ENCODE assay signal across 8 cellular contexts in genomic region chrX:68822641-68823410, GRCh38. TPM values are rescaled to one million over a fixed set of nuclear protein-coding genes. Genes with fewer than 3 reads are reported as not detected.
A peak's percentile ranks its signal among the peaks of the same experiment; 100 is the strongest.
DNase-seq lines count a peak whose midpoint lies in the region; FAIRE-seq and TF ChIP-seq lines count a peak whose summit lies in the region.
"Had no signal": no experiment of that assay in that cellular context is flagged by ENCODE, and none has a peak within 500 bp of the region (broad histone marks: within the 10 kb centered on the region; RNA-seq: fewer than 3 reads in every experiment).

No MANE protein-coding gene starts in this region.

- H3K4me3 ChIP-seq in coronary artery (no peak overlapping the region), mesenchymal stem cell (ENCODE audit: insufficient read depth in 1 of 2, low read depth in 1 of 2, low read length in 2 of 2) (no peak overlapping the region)
- H3K4me3 ChIP-seq: skin epidermis had no signal

- no peaks in the 10 kb centered on the region for H3K36me3 ChIP-seq in mesenchymal stem cell (ENCODE audit: control insufficient read depth in 1 of 2, insufficient read depth in 2 of 2, low read depth in 1 of 2, low read length in 2 of 2)

- H3K9ac ChIP-seq in mesenchymal stem cell (ENCODE audit: low read length), result peak overlapping the region; percentile 2

- no peak overlapping the region for H4K91ac ChIP-seq in mesenchymal stem cell (ENCODE audit: low read length)

- TF ChIP-seq POLR2A in H54 (IDR thresholded peaks at IDR 0.05; ENCODE audit: low read depth, low read length), result no peak

- no peak overlapping the region for H2BK120ac ChIP-seq in mesenchymal stem cell (ENCODE audit: low read depth, low read length)

- FAIRE-seq in H54 (lab: Jason Lieb, UNC), result peak; percentile 81

- no peak overlapping the region for H2AK5ac ChIP-seq in mesenchymal stem cell (ENCODE audit: low read length, severe bottlenecking)

- no peak overlapping the region for H2BK5ac ChIP-seq in mesenchymal stem cell (ENCODE audit: low read depth, low read length, poor library complexity, severe bottlenecking)

- H3K79me1 ChIP-seq in mesenchymal stem cell (replicated peaks; ENCODE audit: low read length, poor library complexity, severe bottlenecking), result no peaks in the 10 kb centered on the region

- H4K8ac ChIP-seq in mesenchymal stem cell (ENCODE audit: low read length), result no peak overlapping the region

- H2BK15ac ChIP-seq in mesenchymal stem cell (ENCODE audit: low read depth, poor library complexity, severe bottlenecking), result no peak overlapping the region

- H2BK12ac ChIP-seq in mesenchymal stem cell (ENCODE audit: low read length in 2 of 2), result no peak overlapping the region

- H3K4me1 ChIP-seq in mesenchymal stem cell (ENCODE audit: control insufficient read depth, insufficient read depth, low read depth, low read length), result no peaks in the 10 kb centered on the region

- peaks cover 34 to 78% of the 10 kb centered on the region in 2 experiments for H3K27me3 ChIP-seq in mesenchymal stem cell (ENCODE audit: control insufficient read depth in 1 of 2, insufficient read depth in 1 of 2, low read length in 2 of 2)

- no peak overlapping the region for H3K4me2 ChIP-seq in mesenchymal stem cell (ENCODE audit: low read length, poor library complexity, severe bottlenecking)

- no peak overlapping the region for H3K14ac ChIP-seq in mesenchymal stem cell (ENCODE audit: low read length in 2 of 2)

- peak; percentile 51 for TF ChIP-seq CTCF in coronary artery (IDR thresholded peaks at IDR 0.05)

- no peak overlapping the region for H2AFZ ChIP-seq in mesenchymal stem cell (ENCODE audit: low read depth, low read length)

- DNase-seq in ELF-1 (ENCODE audit: low read depth, low spot score), result peak; percentile 96
- peak; percentile 42 for DNase-seq in H54 (ENCODE audit: insufficient read length, low spot score)
- peak; percentile 44 for DNase-seq in NCI-H82 treated with DMSO at 0.1 percent for 48 hours (lab: John Stamatoyannopoulos, UW; ENCODE audit: unreplicated experiment)
- no peak for DNase-seq in coronary artery (ENCODE audit: low spot score)
- peak; percentile 52 for DNase-seq in mesenchymal stem cell
- DNase-seq in SIG-M5 treated with dmso at 0.1 percent for 504 hours (lab: John Stamatoyannopoulos, UW; ENCODE audit: unreplicated experiment), result no peak
- DNase-seq in activated effector memory CD4-positive, alpha-beta T cell treated with Interleukin-2 at 50 U/mL for 16 hours, result no peak

- no peaks in the 10 kb centered on the region for H3K9me3 ChIP-seq in mesenchymal stem cell (ENCODE audit: control insufficient read depth, low read length)

- no peak overlapping the region for H3K27ac ChIP-seq in coronary artery
- H3K27ac ChIP-seq in mesenchymal stem cell (ENCODE audit: low read length, poor library complexity, severe bottlenecking), result no peak overlapping the region
- H3K27ac ChIP-seq: skin epidermis had no signal

- WGBS in mesenchymal stem cell, result 12% methylated on average over 10 of the region's 14 CpGs

- H3K23ac ChIP-seq in mesenchymal stem cell (ENCODE audit: low read length in 2 of 2), result no peak overlapping the region

- no peak overlapping the region for H3K4ac ChIP-seq in mesenchymal stem cell (ENCODE audit: low read depth in 1 of 2, low read length in 2 of 2)

- no peak overlapping the region for H3K18ac ChIP-seq in mesenchymal stem cell (ENCODE audit: low read depth in 1 of 2, low read length in 2 of 2)

RNA-seq across cellular contexts. Expression of gene EFNB1, which starts 6.0 kb away (rescaled TPM):
- polyA plus RNA-seq in mesenchymal stem cell (2013, experiment 1 of 2), result 20.0 TPM
- polyA plus RNA-seq in mesenchymal stem cell (2013, experiment 2 of 2), result 19.2 TPM

Comparison
In these comparisons a context has a peak if more than half of its experiments do, and no peak if none do; other contexts are left out.
1. DNase-seq: peak in ELF-1 (single experiment), H54 (single experiment), NCI-H82 treated with DMSO at 0.1 percent for 48 hours (single experiment) and mesenchymal stem cell (single experiment); none in coronary artery (single experiment), SIG-M5 treated with dmso at 0.1 percent for 504 hours (single experiment) and activated effector memory CD4-positive, alpha-beta T cell treated with Interleukin-2 at 50 U/mL for 16 hours (single experiment).